ENCODE assay signal across 15 cellular contexts in the genomic region with DNA sequence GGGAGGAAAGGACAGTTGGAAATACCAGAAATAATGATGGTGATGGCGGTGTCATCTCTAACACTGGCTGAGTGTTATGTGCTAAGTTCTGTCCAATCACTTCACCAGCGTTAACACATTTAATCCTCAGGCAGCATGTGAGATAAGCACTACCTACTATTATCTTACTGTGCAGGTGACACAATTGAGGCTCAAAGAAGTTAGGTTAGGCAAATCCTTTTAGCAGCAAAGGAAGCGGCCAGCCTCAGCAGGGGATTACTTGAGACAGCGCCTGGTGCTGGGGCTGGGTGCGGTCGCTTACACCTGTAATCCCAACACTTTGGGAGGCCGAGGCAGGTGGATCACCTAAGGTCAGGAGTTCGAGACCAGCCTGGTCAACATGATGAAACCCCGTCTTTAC. TPM values are rescaled to one million over a fixed set of nuclear protein-coding genes. Genes with fewer than 3 reads are reported as not detected.
A peak's percentile ranks its signal among the peaks of the same experiment; 100 is the strongest.
DNase-seq lines count a peak whose midpoint lies in the region; ATAC-seq and TF ChIP-seq lines count a peak whose summit lies in the region.
"Had no signal": no experiment of that assay in that cellular context is flagged by ENCODE, and none has a peak within 500 bp of the region (broad histone marks: within the 10 kb centered on the region; RNA-seq: fewer than 3 reads in every experiment).

No MANE protein-coding gene starts in this region.

- H3K4me3 Mint-ChIP-seq in dendritic cell treated with granulocyte-macrophage colony-stimulating factor and Interleukin-4, amounts not matched to agents 40 ng/mL and 50 ng/mL, for 4 days = no peak overlapping the region
- H3K4me3 Mint-ChIP-seq: CD14-positive monocyte; CD8-positive, alpha-beta T cell; HFFc6 had no signal

- H3K9me3 ChIP-seq in liver (ENCODE audit: control insufficient read depth in 4 of 4, low read length in 3 of 4) = no peaks in the 10 kb centered on the region

- no peak for TF ChIP-seq RAD21 in liver (IDR thresholded peaks at IDR 0.05)

- DNase-seq in NCI-H748 (lab: John Stamatoyannopoulos, UW; ENCODE audit: unreplicated experiment) = peak; percentile 9
- DNase-seq in NCI-H748 treated with DMSO at 0.1 percent for 48 hours (lab: John Stamatoyannopoulos, UW) = no peak
- no peak for DNase-seq in SW 1271 (lab: John Stamatoyannopoulos, UW)
- no peak for DNase-seq in occipital lobe (lab: John Stamatoyannopoulos, UW)
- DNase-seq: CD8-positive, alpha-beta T cell; DMS 273 treated with DMSO at 0.1 percent for 48 hours; HCEC 1CT; HFFc6 had no signal

- H3K4me3 ChIP-seq in liver (ENCODE audit: low read depth in 1 of 3, low read length in 3 of 3) = peak overlapping the region; percentile 57 to 89 (median 82)
- H3K4me3 ChIP-seq: GM12878 had no signal

- intact Hi-C loops in dendritic cell treated with granulocyte-macrophage colony-stimulating factor and Interleukin-4, amounts not matched to agents 40 ng/mL and 50 ng/mL, for 4 days (cut with micrococcal nuclease) = no loop called here

- no peaks in the 10 kb centered on the region for H3K9me3 Mint-ChIP-seq in dendritic cell treated with granulocyte-macrophage colony-stimulating factor and Interleukin-4, amounts not matched to agents 40 ng/mL and 50 ng/mL, for 4 days
- H3K9me3 Mint-ChIP-seq: CD8-positive, alpha-beta T cell; HFFc6 had no signal

- H3K4me1 ChIP-seq in liver (ENCODE audit: control insufficient read depth in 4 of 4, insufficient read depth in 4 of 4, low read length in 3 of 4) = peaks cover 0 to 14% (median under 1%) of the 10 kb centered on the region in 4 donors

- no peak for ATAC-seq in HG02610 (IDR thresholded peaks at IDR 0.05; ENCODE audit: unreplicated experiment)
- ATAC-seq: CD8-positive, alpha-beta T cell; GM12878 had no signal

- H3K27ac ChIP-seq in liver (ENCODE audit: low read depth in 1 of 2, low read length in 2 of 2) = peak overlapping the region; percentile 92 to 93
- H3K27ac ChIP-seq: 22Rv1, HL-60 had no signal

- TF ChIP-seq CTCF in liver (IDR thresholded peaks at IDR 0.05; ENCODE audit: low read depth, low read length, missing input control) = no peak

- no peaks in the 10 kb centered on the region for H3K36me3 ChIP-seq in liver (ENCODE audit: control insufficient read depth in 4 of 4, insufficient read depth in 3 of 4, low read depth in 1 of 4, low read length in 3 of 4)

- H3K27me3 Mint-ChIP-seq in dendritic cell treated with granulocyte-macrophage colony-stimulating factor and Interleukin-4, amounts not matched to agents 40 ng/mL and 50 ng/mL, for 4 days = peaks cover 13% of the 10 kb centered on the region

- H3K36me3 Mint-ChIP-seq in dendritic cell treated with granulocyte-macrophage colony-stimulating factor and Interleukin-4, amounts not matched to agents 40 ng/mL and 50 ng/mL, for 4 days (ENCODE audit: low read depth) = no peaks in the 10 kb centered on the region
- H3K36me3 Mint-ChIP-seq: CD14-positive monocyte; CD8-positive, alpha-beta T cell had no signal

- peaks cover 64% of the 10 kb centered on the region for H3K4me1 Mint-ChIP-seq in dendritic cell treated with granulocyte-macrophage colony-stimulating factor and Interleukin-4, amounts not matched to agents 40 ng/mL and 50 ng/mL, for 4 days (ENCODE audit: low read depth)

- whole genome bisulfite sequencing in liver = 37% methylated on average over 9 of the region's 9 CpGs

- H3K27ac Mint-ChIP-seq in dendritic cell treated with granulocyte-macrophage colony-stimulating factor and Interleukin-4, amounts not matched to agents 40 ng/mL and 50 ng/mL, for 4 days = peak overlapping the region; percentile 86
- H3K27ac Mint-ChIP-seq: CD14-positive monocyte; CD8-positive, alpha-beta T cell; HFFc6 had no signal

- peak overlapping the region; percentile 83 to 99 for H3K9ac ChIP-seq in liver (ENCODE audit: low read depth in 1 of 2, low read length in 2 of 2)

- H3K27me3 ChIP-seq in liver (ENCODE audit: control insufficient read depth in 4 of 4, insufficient read depth in 4 of 4, low read length in 3 of 4) = no peaks in the 10 kb centered on the region

TF ChIP-seq in liver, 16 proteins besides CTCF, POLR2A, EP300 and RAD21:
- TF ChIP-seq, protein P1, sequence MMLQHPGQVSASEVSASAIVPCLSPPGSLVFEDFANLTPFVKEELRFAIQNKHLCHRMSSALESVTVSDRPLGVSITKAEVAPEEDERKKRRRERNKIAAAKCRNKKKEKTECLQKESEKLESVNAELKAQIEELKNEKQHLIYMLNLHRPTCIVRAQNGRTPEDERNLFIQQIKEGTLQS (IDR thresholded peaks at IDR 0.05) = no peak
- TF ChIP-seq HNF4G (IDR thresholded peaks at IDR 0.05) = no peak
- no peak for TF ChIP-seq HNF4A (conservative IDR thresholded peaks at IDR 0.05)
- TF ChIP-seq, protein P2, sequence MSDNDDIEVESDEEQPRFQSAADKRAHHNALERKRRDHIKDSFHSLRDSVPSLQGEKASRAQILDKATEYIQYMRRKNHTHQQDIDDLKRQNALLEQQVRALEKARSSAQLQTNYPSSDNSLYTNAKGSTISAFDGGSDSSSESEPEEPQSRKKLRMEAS (IDR thresholded peaks at IDR 0.05) = no peak
- no peak for TF ChIP-seq RXRA (IDR thresholded peaks at IDR 0.05)
- no peak for TF ChIP-seq NR2F2 (IDR thresholded peaks at IDR 0.05)
- no peak for TF ChIP-seq SP1 (IDR thresholded peaks at IDR 0.05)
- no peak for TF ChIP-seq TAF1 (conservative IDR thresholded peaks at IDR 0.05)
- TF ChIP-seq FOXA2 (IDR thresholded peaks at IDR 0.05) = no peak
- TF ChIP-seq EGR1 (IDR thresholded peaks at IDR 0.05; ENCODE audit: low read depth in 2 of 2) = no peak
- TF ChIP-seq, protein P3, sequence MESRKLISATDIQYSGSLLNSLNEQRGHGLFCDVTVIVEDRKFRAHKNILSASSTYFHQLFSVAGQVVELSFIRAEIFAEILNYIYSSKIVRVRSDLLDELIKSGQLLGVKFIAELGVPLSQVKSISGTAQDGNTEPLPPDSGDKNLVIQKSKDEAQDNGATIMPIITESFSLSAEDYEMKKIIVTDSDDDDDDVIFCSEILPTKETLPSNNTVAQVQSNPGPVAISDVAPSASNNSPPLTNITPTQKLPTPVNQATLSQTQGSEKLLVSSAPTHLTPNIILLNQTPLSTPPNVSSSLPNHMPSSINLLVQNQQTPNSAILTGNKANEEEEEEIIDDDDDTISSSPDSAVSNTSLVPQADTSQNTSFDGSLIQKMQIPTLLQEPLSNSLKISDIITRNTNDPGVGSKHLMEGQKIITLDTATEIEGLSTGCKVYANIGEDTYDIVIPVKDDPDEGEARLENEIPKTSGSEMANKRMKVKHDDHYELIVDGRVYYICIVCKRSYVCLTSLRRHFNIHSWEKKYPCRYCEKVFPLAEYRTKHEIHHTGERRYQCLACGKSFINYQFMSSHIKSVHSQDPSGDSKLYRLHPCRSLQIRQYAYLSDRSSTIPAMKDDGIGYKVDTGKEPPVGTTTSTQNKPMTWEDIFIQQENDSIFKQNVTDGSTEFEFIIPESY (IDR thresholded peaks at IDR 0.05) = no peak

RNA-seq across cellular contexts. Expression of a gene that starts 18.7 kb away (rescaled TPM):
- total RNA-seq in liver = 10 to 100 TPM; 19.2 to 19.6 TPM
- 10 to 100 TPM; 10.9 to 21.3 TPM for polyA plus RNA-seq in liver
- total RNA-seq in occipital lobe = 36.3 TPM
